Comparison of ENCODE assay signal across 9 cellular contexts in genomic region chr16:88561485-88562369, GRCh38. TPM values are rescaled to one million over a fixed set of nuclear protein-coding genes. Genes with fewer than 3 reads are reported as not detected.
DNase-seq lines count a peak whose midpoint lies in the region; ATAC-seq, FAIRE-seq and TF ChIP-seq lines count a peak whose summit lies in the region.
"Had no signal": no experiment of that assay in that cellular context is flagged by ENCODE, and none has a peak within 500 bp of the region (broad histone marks: within the 10 kb centered on the region; RNA-seq: fewer than 3 reads in every experiment).

No MANE protein-coding gene starts in this region.

- TF ChIP-seq CTCF in AG10803 (conservative IDR thresholded peaks at IDR 0.05; ENCODE audit: low read length), result peak; percentile 67
- TF ChIP-seq CTCF in omental fat pad (IDR thresholded peaks at IDR 0.05), result no peak

- H3K27ac Mint-ChIP-seq in activated naive CD8-positive, alpha-beta T cell treated with anti-CD3 and anti-CD28 coated beads for 36 hours, result no peak overlapping the region

- DNase-seq in AG10803 (ENCODE audit: low read depth) (peak; percentile 48), GM19239 (ENCODE audit: insufficient read length, low spot score) (peak; percentile 76), RPMI7951 (ENCODE audit: low read depth) (peak; percentile 48), Right ventricle myocardium superior (peak; percentile 53), renal cortical epithelial cell (ENCODE audit: low read depth) (peak; percentile 22), omental fat pad (ENCODE audit: low spot score) (no peak)
- peak; percentile 38 for DNase-seq in activated naive CD8-positive, alpha-beta T cell treated with anti-CD3 and anti-CD28 coated beads for 36 hours

- peaks cover 13% of the 10 kb centered on the region for H3K4me1 Mint-ChIP-seq in activated naive CD8-positive, alpha-beta T cell treated with anti-CD3 and anti-CD28 coated beads for 36 hours

- H3K36me3 Mint-ChIP-seq in activated naive CD8-positive, alpha-beta T cell treated with anti-CD3 and anti-CD28 coated beads for 36 hours, result no peaks in the 10 kb centered on the region

- no peaks in the 10 kb centered on the region for H3K9me3 Mint-ChIP-seq in activated naive CD8-positive, alpha-beta T cell treated with anti-CD3 and anti-CD28 coated beads for 36 hours

- FAIRE-seq in GM19239 (lab: Jason Lieb, UNC), result peak; percentile 21

- peak overlapping the region; percentile 53 for H3K4me3 ChIP-seq in AG10803 (ENCODE audit: low read length)
- H3K4me3 ChIP-seq: skin epidermis had no signal

- no peak overlapping the region for H3K4me3 Mint-ChIP-seq in activated naive CD8-positive, alpha-beta T cell treated with anti-CD3 and anti-CD28 coated beads for 36 hours

- peaks cover 22% of the 10 kb centered on the region for H3K27me3 Mint-ChIP-seq in activated naive CD8-positive, alpha-beta T cell treated with anti-CD3 and anti-CD28 coated beads for 36 hours

- ATAC-seq in Right ventricle myocardium superior (ENCODE audit: poor library complexity), result peak; percentile 61
- ATAC-seq in omental fat pad (ENCODE audit: low FRiP score), result no peak
- ATAC-seq in GM18511 (IDR thresholded peaks at IDR 0.05; ENCODE audit: unreplicated experiment), result no peak

- intact Hi-C loops in Right ventricle myocardium superior (cut with DNase I), result loop anchor here (2.0 kb wide), 1 partner anchor 119 kb away; no protein-coding TSS in a partner anchor

RNA-seq across cellular contexts. Expression of gene ZC3H18, which starts 8.5 kb away (rescaled TPM):
- 6.4 and 7.9 TPM in 2 replicates for total RNA-seq in RPMI7951 (2014; rRNA removed; shearing (Covaris generic))
- total RNA-seq in activated naive CD8-positive, alpha-beta T cell treated with anti-CD3 and anti-CD28 coated beads for 36 hours, result 10 to 100 TPM; 84.3 to 86.8 TPM
- total RNA-seq in Right ventricle myocardium superior, result 23.5 TPM
- 7.8 and 20.6 TPM in 2 replicates for total RNA-seq in renal cortical epithelial cell
- 10 to 100 TPM; 10.6 to 25.6 (median 17.8) TPM for total RNA-seq in omental fat pad
